ENCODE assay signal across 31 cellular contexts in the genomic region with DNA sequence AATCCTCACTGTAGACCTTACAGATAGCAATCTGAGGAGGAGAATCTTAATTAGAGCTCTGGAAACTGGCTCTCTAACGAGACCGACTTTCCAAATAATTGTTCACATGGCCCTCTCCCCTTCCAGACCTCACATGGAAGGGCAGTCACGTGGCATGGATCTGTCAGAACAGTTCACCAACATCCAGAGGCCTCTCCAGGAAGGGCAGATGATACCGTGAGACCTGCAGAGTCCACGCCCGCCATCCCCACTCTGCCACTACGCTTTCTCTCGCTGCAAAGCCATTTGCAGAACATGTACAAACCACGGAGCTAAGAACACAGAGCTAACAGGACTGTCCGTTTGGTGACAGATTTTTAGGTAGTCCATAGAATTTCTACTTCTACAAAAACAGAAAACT. TPM values are rescaled to one million over a fixed set of nuclear protein-coding genes. Genes with fewer than 3 reads are reported as not detected.
DNase-seq lines count a peak whose midpoint lies in the region; ATAC-seq and TF ChIP-seq lines count a peak whose summit lies in the region.
"Had no signal": no experiment of that assay in that cellular context is flagged by ENCODE, and none has a peak within 500 bp of the region (broad histone marks: within the 10 kb centered on the region; RNA-seq: fewer than 3 reads in every experiment).

No MANE protein-coding gene starts in this region.

- peaks cover 6% of the 10 kb centered on the region for H3K9me3 Mint-ChIP-seq in nephron progenitor cell
- peaks cover 17% of the 10 kb centered on the region for H3K9me3 Mint-ChIP-seq in type B pancreatic cell
- H3K9me3 Mint-ChIP-seq: activated naive CD8-positive, alpha-beta T cell treated with anti-CD3 and anti-CD28 coated beads for 36 hours; neural crest cell had no signal

- no peaks in the 10 kb centered on the region for H4K20me1 ChIP-seq in OCI-LY7 (ENCODE audit: insufficient read depth, low read length)

- no peak for DNase-seq in left ventricle myocardium inferior
- DNase-seq in left ventricle myocardium superior, result no peak
- no peak for DNase-seq in coronary artery (ENCODE audit: low spot score)
- DNase-seq in nephron progenitor cell, result no peak
- DNase-seq in type B pancreatic cell (ENCODE audit: extremely low spot score, unreplicated experiment), result no peak
- DNase-seq in OCI-LY7 (ENCODE audit: low spot score), result no peak
- no peak for DNase-seq in NCI-H1417 treated with DMSO at 0.1 percent for 48 hours (lab: John Stamatoyannopoulos, UW)
- DNase-seq: activated B cell treated with CpG ODN at 0.5 μM for 24 hours; activated CD4-positive, alpha-beta T cell treated with anti-CD3 and anti-CD28 coated beads, Interleukin-2, amount 10 ng/mL, durations not matched to agents 7 days and 5 days; activated effector memory CD4-positive, alpha-beta T cell treated with anti-CD3 and anti-CD28 coated beads, Interleukin-2, amount 50 U/mL, for 16 hours; activated naive CD8-positive, alpha-beta T cell treated with anti-CD3 and anti-CD28 coated beads for 36 hours; AML-193; anterior cingulate cortex; CD4-positive, CD25-positive, alpha-beta regulatory T cell; DND-41; effector memory CD8-positive, alpha-beta T cell; foreskin keratinocyte; GF-D8; HCEC 1CT; NCI-H1417; NCI-H2081 treated with DMSO at 0.1 percent for 48 hours; NCI-H345; NCI-H69; RPMI8226 had no signal

- POLR2A ChIA-PET in OCI-LY7 (lab: Charles Lee), result no interaction called here

- H3K27ac ChIP-seq in left ventricle myocardium inferior (replicated peaks) (peak overlapping the region; percentile 86), coronary artery (peak overlapping the region; percentile 35 to 90), OCI-LY7 (ENCODE audit: low read depth, low read length, poor library complexity, severe bottlenecking) (no peak overlapping the region)
- H3K27ac ChIP-seq: foreskin keratinocyte, HL-60, upper lobe of left lung had no signal

- H3K36me3 Mint-ChIP-seq in nephron progenitor cell (ENCODE audit: low read depth), result peaks cover 88% of the 10 kb centered on the region
- peaks cover 80% of the 10 kb centered on the region for H3K36me3 Mint-ChIP-seq in type B pancreatic cell
- H3K36me3 Mint-ChIP-seq: activated naive CD8-positive, alpha-beta T cell treated with anti-CD3 and anti-CD28 coated beads for 36 hours; CD4-positive, CD25-positive, alpha-beta regulatory T cell; stimulated activated effector memory CD8-positive, alpha-beta T cell treated with anti-CD3 and anti-CD28 coated beads, Interleukin-12 subunit alpha, Interleukin-12 subunit beta, amount 100 ng/mL, for 72 hours had no signal

- H3K27me3 ChIP-seq in left ventricle myocardium inferior (ENCODE audit: low read depth), result no peaks in the 10 kb centered on the region
- H3K27me3 ChIP-seq: foreskin keratinocyte, upper lobe of left lung had no signal

- no peak overlapping the region for H3K4me2 ChIP-seq in OCI-LY7 (ENCODE audit: low read length)

- intact Hi-C loops in left ventricle myocardium inferior (cut with micrococcal nuclease), result no loop called here
- intact Hi-C loops in left ventricle myocardium superior (cut with micrococcal nuclease), result no loop called here
- intact Hi-C loops in OCI-LY7 (cut with micrococcal nuclease; ENCODE audit: unreplicated experiment), result no loop called here

- no peaks in the 10 kb centered on the region for H3K9me3 ChIP-seq in left ventricle myocardium inferior (replicated peaks)
- H3K9me3 ChIP-seq in OCI-LY7 (ENCODE audit: low read length), result no peaks in the 10 kb centered on the region
- H3K9me3 ChIP-seq: upper lobe of left lung had no signal

- TF ChIP-seq CTCF in left ventricle myocardium inferior (IDR thresholded peaks at IDR 0.05; ENCODE audit: borderline replicate concordance), result no peak
- TF ChIP-seq CTCF in coronary artery (IDR thresholded peaks at IDR 0.05), result no peak
- no peak for TF ChIP-seq CTCF in nephron progenitor cell (IDR thresholded peaks at IDR 0.05)
- no peak for TF ChIP-seq CTCF in type B pancreatic cell (conservative IDR thresholded peaks at IDR 0.05)
- no peak for TF ChIP-seq CTCF in OCI-LY7 (conservative IDR thresholded peaks at IDR 0.05; ENCODE audit: low read length)

- no peak for ATAC-seq in left ventricle myocardium superior
- ATAC-seq in HG03159 (IDR thresholded peaks at IDR 0.05; ENCODE audit: unreplicated experiment), result no peak
- ATAC-seq: effector memory CD8-positive, alpha-beta T cell; foreskin keratinocyte; stimulated activated effector memory CD8-positive, alpha-beta T cell treated with anti-CD3 and anti-CD28 coated beads, Interleukin-12 subunit alpha, Interleukin-12 subunit beta, amount 100 ng/mL, for 72 hours had no signal

- no peak overlapping the region for H2AFZ ChIP-seq in OCI-LY7 (ENCODE audit: low read length)

- no TSS peak for BruUV-seq in OCI-LY7 (replicated peaks; lab: Mats Ljungman, UMichigan)

- no peaks in the 10 kb centered on the region for H3K9me2 ChIP-seq in OCI-LY7 (ENCODE audit: insufficient read depth, low read length)

- H3K79me2 ChIP-seq in OCI-LY7 (ENCODE audit: insufficient read depth, low read depth, low read length), result no peaks in the 10 kb centered on the region

- H3K27me3 Mint-ChIP-seq in nephron progenitor cell (ENCODE audit: low read depth, poor library complexity), result no peaks in the 10 kb centered on the region
- no peaks in the 10 kb centered on the region for H3K27me3 Mint-ChIP-seq in type B pancreatic cell
- H3K27me3 Mint-ChIP-seq: activated B cell treated with CpG ODN at 0.5 μM for 24 hours; activated CD4-positive, alpha-beta T cell treated with anti-CD3 and anti-CD28 coated beads, Interleukin-2, amount 10 ng/mL, durations not matched to agents 7 days and 5 days; activated naive CD8-positive, alpha-beta T cell treated with anti-CD3 and anti-CD28 coated beads for 36 hours; CD4-positive, CD25-positive, alpha-beta regulatory T cell; effector memory CD8-positive, alpha-beta T cell; progenitor cell of endocrine pancreas had no signal

- H3K4me3 ChIP-seq in left ventricle myocardium inferior (no peak overlapping the region), coronary artery (no peak overlapping the region), OCI-LY7 (ENCODE audit: low read depth, low read length, poor library complexity, severe bottlenecking) (no peak overlapping the region)
- H3K4me3 ChIP-seq: upper lobe of left lung had no signal

- H3K27ac Mint-ChIP-seq in nephron progenitor cell (peak overlapping the region; percentile 90), type B pancreatic cell (peak overlapping the region; percentile 64)
- H3K27ac Mint-ChIP-seq: activated B cell treated with CpG ODN at 0.5 μM for 24 hours; activated CD4-positive, alpha-beta T cell treated with anti-CD3 and anti-CD28 coated beads, Interleukin-2, amount 10 ng/mL, durations not matched to agents 7 days and 5 days; activated naive CD8-positive, alpha-beta T cell treated with anti-CD3 and anti-CD28 coated beads for 36 hours; CD4-positive, CD25-positive, alpha-beta regulatory T cell; effector memory CD8-positive, alpha-beta T cell; stimulated activated effector memory CD8-positive, alpha-beta T cell treated with anti-CD3 and anti-CD28 coated beads, Interleukin-12 subunit alpha, Interleukin-12 subunit beta, amount 100 ng/mL, for 72 hours had no signal

- peak overlapping the region; percentile 3 for H3K4me3 Mint-ChIP-seq in nephron progenitor cell
- peak overlapping the region; percentile 27 for H3K4me3 Mint-ChIP-seq in type B pancreatic cell
- H3K4me3 Mint-ChIP-seq: activated B cell treated with CpG ODN at 0.5 μM for 24 hours; activated CD4-positive, alpha-beta T cell treated with anti-CD3 and anti-CD28 coated beads, Interleukin-2, amount 10 ng/mL, durations not matched to agents 7 days and 5 days; activated naive CD8-positive, alpha-beta T cell treated with anti-CD3 and anti-CD28 coated beads for 36 hours; CD4-positive, CD25-positive, alpha-beta regulatory T cell; effector memory CD8-positive, alpha-beta T cell; neural crest cell; stimulated activated effector memory CD8-positive, alpha-beta T cell treated with anti-CD3 and anti-CD28 coated beads, Interleukin-12 subunit alpha, Interleukin-12 subunit beta, amount 100 ng/mL, for 72 hours had no signal

- H3K36me3 ChIP-seq in left ventricle myocardium inferior (peaks cover 10% of the 10 kb centered on the region), OCI-LY7 (ENCODE audit: insufficient read depth, low read length) (no peaks in the 10 kb centered on the region)

- CTCF ChIA-PET in OCI-LY7 (lab: Charles Lee; ENCODE audit: unreplicated experiment), result no interaction called here

- H3K4me1 ChIP-seq in left ventricle myocardium inferior, result peaks cover 85% of the 10 kb centered on the region
- no peaks in the 10 kb centered on the region for H3K4me1 ChIP-seq in OCI-LY7 (ENCODE audit: insufficient read depth, low read length, poor library complexity, severe bottlenecking)

- H3K4me1 Mint-ChIP-seq in nephron progenitor cell (peaks cover 54% of the 10 kb centered on the region), type B pancreatic cell (ENCODE audit: unreplicated experiment) (peaks cover 40% of the 10 kb centered on the region)
- H3K4me1 Mint-ChIP-seq: activated B cell treated with CpG ODN at 0.5 μM for 24 hours; activated CD4-positive, alpha-beta T cell treated with anti-CD3 and anti-CD28 coated beads, Interleukin-2, amount 10 ng/mL, durations not matched to agents 7 days and 5 days; activated naive CD8-positive, alpha-beta T cell treated with anti-CD3 and anti-CD28 coated beads for 36 hours; CD4-positive, CD25-positive, alpha-beta regulatory T cell; stimulated activated effector memory CD8-positive, alpha-beta T cell treated with anti-CD3 and anti-CD28 coated beads, Interleukin-12 subunit alpha, Interleukin-12 subunit beta, amount 100 ng/mL, for 72 hours had no signal

RNA-seq across cellular contexts. Expression of gene FAT1, which starts 20.7 kb away (rescaled TPM):
- 59.1 TPM for total RNA-seq in left ventricle myocardium inferior
- total RNA-seq in left ventricle myocardium superior, result 61.8 TPM
- total RNA-seq in type B pancreatic cell (ENCODE audit: low replicate concordance), result 188 and 197 TPM in 2 replicates
- under 0.01 TPM in 2 replicates for total RNA-seq in OCI-LY7 (2014; rRNA removed; shearing (Covaris generic))
- total RNA-seq in OCI-LY7 (2022), result 0.06 and 0.08 TPM in 2 replicates
- total RNA-seq: activated B cell treated with CpG ODN at 0.5 μM for 24 hours; activated CD8-positive, alpha-beta memory T cell treated with anti-CD3 and anti-CD28 coated beads for 36 hours; CD4-positive, CD25-positive, alpha-beta regulatory T cell had no signal

Comparison
In these comparisons a context has a peak if more than half of its experiments do, and no peak if none do; other contexts are left out.
1. RNA of gene FAT1, which starts 20.7 kb away (total RNA-seq): 188 to 197 TPM in type B pancreatic cell, 61.8 TPM in left ventricle myocardium superior (single experiment) and 59.1 TPM in left ventricle myocardium inferior (single experiment); under 0.01 to 0.08 TPM in OCI-LY7; every median in the first group is over 10 times any median in the second.